33 cellular contexts compared by ENCODE assay signal in the genomic region with DNA sequence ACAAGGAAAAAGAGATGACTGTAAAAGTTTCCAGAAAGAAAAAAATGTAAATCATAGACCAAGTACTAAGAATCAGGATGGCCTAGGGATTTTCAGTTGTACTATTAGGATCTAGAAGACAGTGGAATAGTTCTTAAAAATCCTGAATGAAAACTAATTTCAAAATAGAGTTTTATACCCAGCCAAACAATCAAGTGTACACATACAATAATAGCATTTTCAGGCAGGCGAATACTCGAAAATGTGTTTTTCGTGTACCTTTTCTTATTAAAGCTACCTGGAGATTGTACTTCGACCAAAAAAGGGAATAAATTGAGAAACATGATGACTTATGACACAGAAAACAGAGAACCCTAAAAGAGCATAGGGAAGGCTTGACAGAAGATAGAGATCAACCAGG.
DNase-seq lines count a peak whose midpoint lies in the region; ATAC-seq, FAIRE-seq and TF ChIP-seq lines count a peak whose summit lies in the region.
"Had no signal": no experiment of that assay in that cellular context is flagged by ENCODE, and none has a peak within 500 bp of the region (broad histone marks: within the 10 kb centered on the region; RNA-seq: fewer than 3 reads in every experiment).

No MANE protein-coding gene starts in this region.

- H3K4me2 ChIP-seq in HepG2 (ENCODE audit: low read depth, low read length) (no peak overlapping the region), K562 (ENCODE audit: insufficient read depth, low read length) (no peak overlapping the region)
- H3K4me2 ChIP-seq: A549; BLaER1; BLaER1 treated with 17β-estradiol and CSF1 and Interleukin-3, amounts not matched to agents 10 nM and 100 nM had no signal

- no peak overlapping the region for H3K4me3 Mint-ChIP-seq in stimulated activated naive B cell treated with anti-CD40 and anti-IgM and Interleukin-4, amounts not matched to agents 10 μg/mL and 1 μg/mL and 100 μg/mL, for 72 hours
- H3K4me3 Mint-ChIP-seq in type B pancreatic cell, result no peak overlapping the region
- H3K4me3 Mint-ChIP-seq: B cell; CD14-positive monocyte; CD4-positive, alpha-beta memory T cell; CD4-positive, alpha-beta T cell; CD4-positive, CD25-positive, alpha-beta regulatory T cell; CD8-positive, alpha-beta memory T cell; CD8-positive, alpha-beta T cell had no signal

- CTCF ChIA-PET in HepG2 (lab: Yijun Ruan, JAX; ENCODE audit: low intra/inter-chr PET ratio, low total read pairs) (no interaction called here), K562 (lab: Yijun Ruan, JAX; ENCODE audit: low intra/inter-chr PET ratio) (no interaction called here), RWPE1 (lab: Yijun Ruan, JAX) (no interaction called here)

- no peaks in the 10 kb centered on the region for H3K9me1 ChIP-seq in K562 (ENCODE audit: control insufficient read depth, insufficient read depth, low read length)

- H3K9ac ChIP-seq in HepG2 (ENCODE audit: insufficient read depth, low read depth, low read length) (no peak overlapping the region), K562 (ENCODE audit: insufficient read depth in 1 of 2, low read depth in 2 of 2, low read length in 2 of 2) (no peak overlapping the region)
- H3K9ac ChIP-seq: BLaER1; BLaER1 treated with 17β-estradiol and CSF1 and Interleukin-3, amounts not matched to agents 10 nM and 100 nM had no signal

- WGBS in HepG2 (ENCODE audit: low lambda C conversion rate), result 76% methylated on average over 4 of the region's 4 CpGs
- 94% methylated on average over 4 of the region's 4 CpGs for WGBS in right lobe of liver (ENCODE audit: insufficient coverage, low coverage, low lambda C conversion rate, missing lambda C conversion rate)
- WGBS in K562 (ENCODE audit: insufficient coverage, low coverage, missing lambda C conversion rate), result 3% methylated on average over 4 of the region's 4 CpGs

- H4K20me1 ChIP-seq in HepG2 (ENCODE audit: insufficient read depth, low read length) (no peaks in the 10 kb centered on the region), K562 (replicated peaks; ENCODE audit: control insufficient read depth, insufficient read depth, low read length) (no peaks in the 10 kb centered on the region)
- H4K20me1 ChIP-seq: BLaER1; BLaER1 treated with 17β-estradiol and CSF1 and Interleukin-3, amounts not matched to agents 10 nM and 100 nM had no signal

- H3K27me3 ChIP-seq in HepG2 (ENCODE audit: control insufficient read depth in 1 of 2, insufficient read depth in 2 of 2, low read length in 2 of 2), result no peaks in the 10 kb centered on the region
- H3K27me3 ChIP-seq in right lobe of liver, result no peaks in the 10 kb centered on the region
- H3K27me3 ChIP-seq in K562 (ENCODE audit: control insufficient read depth in 2 of 2, insufficient read depth in 2 of 2, low read length in 2 of 2), result no peaks in the 10 kb centered on the region
- H3K27me3 ChIP-seq: BE2C; BLaER1; BLaER1 treated with 17β-estradiol and CSF1 and Interleukin-3, amounts not matched to agents 10 nM and 100 nM had no signal

- TF ChIP-seq POLR2A in HepG2 (IDR thresholded peaks at IDR 0.05; ENCODE audit: insufficient read depth in 1 of 2, low read depth in 2 of 2, low read length in 2 of 2), result no peak
- TF ChIP-seq POLR2A in right lobe of liver (IDR thresholded peaks at IDR 0.05), result no peak
- no peak for TF ChIP-seq POLR2A in K562 (conservative IDR thresholded peaks at IDR 0.05)

- in situ Hi-C loops in HepG2 (cut with HindIII; ENCODE audit: extremely low pct_ligation_motif_present, low pct_unique_long_range_greater_than_20kb), result no loop called here
- in situ Hi-C loops in K562 (cut with MboI), result no loop called here

- ATAC-seq in HepG2, result no peak
- no peak for ATAC-seq in right lobe of liver
- no peak for ATAC-seq in K562
- no peak for ATAC-seq in stimulated activated naive B cell treated with anti-CD40 and anti-IgM and Interleukin-4, amounts not matched to agents 10 μg/mL and 1 μg/mL and 100 μg/mL, for 72 hours (replicated peaks)
- ATAC-seq: A549; CD8-positive, alpha-beta T cell had no signal

- TF ChIP-seq RAD21 in HepG2 (CRISPR knock-in tag; IDR thresholded peaks at IDR 0.05), result no peak
- TF ChIP-seq RAD21 in K562 (CRISPR knock-in tag; conservative IDR thresholded peaks at IDR 0.05 in 1 of 2, IDR thresholded peaks at IDR 0.05 in 1 of 2), result no peak

- intact Hi-C loops in HepG2 (cut with micrococcal nuclease; ENCODE audit: unreplicated experiment), result no loop called here
- intact Hi-C loops in right lobe of liver (cut with DNase I), result no loop called here
- intact Hi-C loops in K562 (cut with micrococcal nuclease), result no loop called here

- H3K4me1 ChIP-seq in HepG2 (ENCODE audit: insufficient read depth, low read length) (no peaks in the 10 kb centered on the region), right lobe of liver (no peaks in the 10 kb centered on the region), K562 (replicated peaks in 1 of 2; ENCODE audit: control insufficient read depth in 2 of 2, insufficient read depth in 2 of 2, low read length in 2 of 2) (no peaks in the 10 kb centered on the region)
- H3K4me1 ChIP-seq: A549; BE2C; BLaER1; BLaER1 treated with 17β-estradiol and CSF1 and Interleukin-3, amounts not matched to agents 10 nM and 100 nM; Caco-2 had no signal

- DNase-seq in HepG2 (ENCODE audit: low spot score) (no peak), right lobe of liver (no peak), K562 (ENCODE audit: extremely low read depth in 1 of 4, low spot score in 3 of 4) (no peak), RWPE1 (ENCODE audit: low spot score) (no peak), type B pancreatic cell (ENCODE audit: extremely low spot score, unreplicated experiment) (no peak)
- no peak for DNase-seq in stimulated activated naive B cell treated with anti-CD40 and anti-IgM and Interleukin-4, amounts not matched to agents 10 μg/mL and 1 μg/mL and 100 μg/mL, for 72 hours
- DNase-seq: 8988T; ACHN; AML-193; BE2C; C1 segment of cervical spinal cord; Caco-2; Calu3; CD4-positive, alpha-beta memory T cell; CD4-positive, alpha-beta T cell; CD4-positive, CD25-positive, alpha-beta regulatory T cell; CD8-positive, alpha-beta memory T cell; CD8-positive, alpha-beta T cell; COR-L47; DMS 273 treated with DMSO at 0.1 percent for 48 hours; DMS153; DMS53; DMS79; DMS79 treated with DMSO at 0.1 percent for 48 hours; DND-41; EL had no signal

- H3K36me3 Mint-ChIP-seq in stimulated activated naive B cell treated with anti-CD40 and anti-IgM and Interleukin-4, amounts not matched to agents 10 μg/mL and 1 μg/mL and 100 μg/mL, for 72 hours, result peaks cover 23 to 47% of the 10 kb centered on the region in 2 donors
- peaks cover 4% of the 10 kb centered on the region for H3K36me3 Mint-ChIP-seq in type B pancreatic cell

- H3K4me3 ChIP-seq in HepG2 (replicated peaks in 1 of 3; ENCODE audit: insufficient read depth in 1 of 3, low read depth in 2 of 3, low read length in 3 of 3), result no peak overlapping the region
- no peak overlapping the region for H3K4me3 ChIP-seq in right lobe of liver
- H3K4me3 ChIP-seq in K562, result no peak overlapping the region
- H3K4me3 ChIP-seq: A549; BLaER1; BLaER1 treated with 17β-estradiol and CSF1 and Interleukin-3, amounts not matched to agents 10 nM and 100 nM had no signal

- H3K79me2 ChIP-seq in HepG2 (ENCODE audit: insufficient read depth, low read length) (no peaks in the 10 kb centered on the region), K562 (ENCODE audit: control insufficient read depth, insufficient read depth, low read length) (no peaks in the 10 kb centered on the region)

- H3K36me3 ChIP-seq in HepG2 (replicated peaks in 1 of 2; ENCODE audit: control insufficient read depth in 1 of 2, insufficient read depth in 2 of 2, low read length in 2 of 2), result no peaks in the 10 kb centered on the region; a peak in 1 of 5 replicates
- H3K36me3 ChIP-seq in right lobe of liver, result peaks cover 0 to 8% (median 0%) of the 10 kb centered on the region in 4 donors
- H3K36me3 ChIP-seq in K562 (ENCODE audit: control insufficient read depth, insufficient read depth, low read length), result no peaks in the 10 kb centered on the region
- H3K36me3 ChIP-seq: BE2C had no signal

- H3K9me3 Mint-ChIP-seq in stimulated activated naive B cell treated with anti-CD40 and anti-IgM and Interleukin-4, amounts not matched to agents 10 μg/mL and 1 μg/mL and 100 μg/mL, for 72 hours, result peaks cover 4% of the 10 kb centered on the region in 2 donors
- no peaks in the 10 kb centered on the region for H3K9me3 Mint-ChIP-seq in type B pancreatic cell

- H3K9me3 ChIP-seq in HepG2 (ENCODE audit: low read length) (peaks cover 14% of the 10 kb centered on the region), right lobe of liver (no peaks in the 10 kb centered on the region), K562 (replicated peaks; ENCODE audit: control insufficient read depth, insufficient read depth, low read depth, low read length) (peaks cover 2% of the 10 kb centered on the region; the same call in 1 of the 2 replicates)
- H3K9me3 ChIP-seq: BE2C, Caco-2 had no signal

- TF ChIP-seq CTCF in HepG2 (CRISPR knock-in tag; IDR thresholded peaks at IDR 0.05) (no peak), right lobe of liver (IDR thresholded peaks at IDR 0.05) (no peak), K562 (IDR thresholded peaks at IDR 0.05 in 2 of 3, conservative IDR thresholded peaks at IDR 0.05 in 1 of 3; ENCODE audit: insufficient read depth in 2 of 3, low read depth in 1 of 3, low read length in 3 of 3) (no peak), RWPE1 (conservative IDR thresholded peaks at IDR 0.05; ENCODE audit: low read depth) (no peak), type B pancreatic cell (conservative IDR thresholded peaks at IDR 0.05) (no peak)

- H3K4me1 Mint-ChIP-seq in stimulated activated naive B cell treated with anti-CD40 and anti-IgM and Interleukin-4, amounts not matched to agents 10 μg/mL and 1 μg/mL and 100 μg/mL, for 72 hours, result no peaks in the 10 kb centered on the region
- H3K4me1 Mint-ChIP-seq in type B pancreatic cell (ENCODE audit: unreplicated experiment), result no peaks in the 10 kb centered on the region
- H3K4me1 Mint-ChIP-seq: B cell; CD14-positive monocyte; CD4-positive, alpha-beta memory T cell; CD4-positive, CD25-positive, alpha-beta regulatory T cell; CD8-positive, alpha-beta memory T cell had no signal

- no TSS peak for BruUV-seq in HepG2 (replicated peaks; lab: Mats Ljungman, UMichigan)
- no TSS peak for BruUV-seq in K562 (replicated peaks; lab: Mats Ljungman, UMichigan)

- no peak overlapping the region for H3K27ac ChIP-seq in HepG2 (ENCODE audit: extremely low read length, insufficient read depth, low read length)
- no peak overlapping the region for H3K27ac ChIP-seq in right lobe of liver
- H3K27ac ChIP-seq in K562 (ENCODE audit: extremely low read depth, low read depth, low read length), result no peak overlapping the region
- H3K27ac ChIP-seq in RWPE1, result no peak overlapping the region
- H3K27ac ChIP-seq: 22Rv1; A549; BLaER1; BLaER1 treated with 17β-estradiol and CSF1 and Interleukin-3, amounts not matched to agents 10 nM and 100 nM; C4-2B had no signal

- H2AFZ ChIP-seq in HepG2 (ENCODE audit: low read length) (no peak overlapping the region), K562 (ENCODE audit: low read depth, low read length) (no peak overlapping the region)

- POLR2A ChIA-PET in HepG2 (lab: Yijun Ruan, JAX), result no interaction called here
- POLR2A ChIA-PET in K562 (lab: Yijun Ruan, JAX), result interaction anchor here (1.0 kb wide), 1 partner anchor 11 kb away, joined by 3 read pairs; no protein-coding TSS in a partner anchor
- POLR2A ChIA-PET in RWPE1 (lab: Yijun Ruan, JAX; ENCODE audit: low non-redundant PET), result no interaction called here

- H3K27me3 Mint-ChIP-seq in stimulated activated naive B cell treated with anti-CD40 and anti-IgM and Interleukin-4, amounts not matched to agents 10 μg/mL and 1 μg/mL and 100 μg/mL, for 72 hours, result no peaks in the 10 kb centered on the region
- no peaks in the 10 kb centered on the region for H3K27me3 Mint-ChIP-seq in type B pancreatic cell
- H3K27me3 Mint-ChIP-seq: B cell; CD4-positive, alpha-beta memory T cell; CD4-positive, alpha-beta T cell; CD4-positive, CD25-positive, alpha-beta regulatory T cell; CD8-positive, alpha-beta memory T cell had no signal

- peak overlapping the region; percentile 14 for H3K27ac Mint-ChIP-seq in stimulated activated naive B cell treated with anti-CD40 and anti-IgM and Interleukin-4, amounts not matched to agents 10 μg/mL and 1 μg/mL and 100 μg/mL, for 72 hours
- no peak overlapping the region for H3K27ac Mint-ChIP-seq in type B pancreatic cell
- H3K27ac Mint-ChIP-seq: B cell; CD14-positive monocyte; CD4-positive, alpha-beta memory T cell; CD4-positive, alpha-beta T cell; CD4-positive, CD25-positive, alpha-beta regulatory T cell; CD8-positive, alpha-beta memory T cell; CD8-positive, alpha-beta T cell had no signal

- no peak for FAIRE-seq in HepG2 (lab: Jason Lieb, UNC)
- no peak for FAIRE-seq in K562 (lab: Jason Lieb, UNC)
- FAIRE-seq: A549 had no signal

- no peak for TF ChIP-seq EP300 in HepG2 (IDR thresholded peaks at IDR 0.05; ENCODE audit: low read depth in 2 of 2, low read length in 2 of 2)
- no peak for TF ChIP-seq EP300 in HepG2 (CRISPR knock-in tag; IDR thresholded peaks at IDR 0.05; ENCODE audit: borderline replicate concordance)
- no peak for TF ChIP-seq EP300 in K562 (IDR thresholded peaks at IDR 0.05; ENCODE audit: low read length)

Comparison
In these comparisons a context has a peak if more than half of its experiments do, and no peak if none do; other contexts are left out.
1. Of the 241 proteins assayed by ChIP-seq in both HepG2 and K562: peak only in HepG2: none; only in K562: none; in both: ZFP1; in neither: 240.